8 cellular contexts compared by ENCODE assay signal in genomic region chr13:30466358-30466714, GRCh38. TPM values are rescaled to one million over a fixed set of nuclear protein-coding genes. Genes with fewer than 3 reads are reported as not detected.
A peak's percentile ranks its signal among the peaks of the same experiment; 100 is the strongest.
DNase-seq lines count a peak whose midpoint lies in the region; ATAC-seq and TF ChIP-seq lines count a peak whose summit lies in the region.

No MANE protein-coding gene starts in this region.

- peak; percentile 60 for DNase-seq in activated naive CD4-positive, alpha-beta T cell treated with anti-CD3 and anti-CD28 coated beads for 36 hours
- no peak for DNase-seq in activated naive CD4-positive, alpha-beta T cell treated with Interleukin-2 at 50 U/mL for 16 hours
- DNase-seq in OCI-M1 (lab: John Stamatoyannopoulos, UW) (peak; percentile 62), 8988T (no peak), head of caudate nucleus (no peak)
- DNase-seq in stimulated activated naive B cell treated with anti-CD40 and anti-IgM and Interleukin-4, amounts not matched to agents 10 μg/mL and 1 μg/mL and 100 μg/mL, for 72 hours: no peak

- H3K27me3 Mint-ChIP-seq in activated naive CD4-positive, alpha-beta T cell treated with anti-CD3 and anti-CD28 coated beads for 36 hours (ENCODE audit: low read depth): peaks cover 3% of the 10 kb centered on the region
- H3K27me3 Mint-ChIP-seq in stimulated activated naive B cell treated with anti-CD40 and anti-IgM and Interleukin-4, amounts not matched to agents 10 μg/mL and 1 μg/mL and 100 μg/mL, for 72 hours: peaks cover 0 to 4% of the 10 kb centered on the region in 2 donors

- no peak for ATAC-seq in stimulated activated naive B cell treated with anti-CD40 and anti-IgM and Interleukin-4, amounts not matched to agents 10 μg/mL and 1 μg/mL and 100 μg/mL, for 72 hours (replicated peaks)
- no peak for ATAC-seq in gastroesophageal sphincter

- no peak for TF ChIP-seq POLR2A in gastroesophageal sphincter (IDR thresholded peaks at IDR 0.05)

- peak overlapping the region; percentile 98 for H3K27ac Mint-ChIP-seq in activated naive CD4-positive, alpha-beta T cell treated with anti-CD3 and anti-CD28 coated beads for 36 hours
- H3K27ac Mint-ChIP-seq in stimulated activated naive B cell treated with anti-CD40 and anti-IgM and Interleukin-4, amounts not matched to agents 10 μg/mL and 1 μg/mL and 100 μg/mL, for 72 hours: peak overlapping the region; percentile 100

- TF ChIP-seq CTCF in gastroesophageal sphincter (IDR thresholded peaks at IDR 0.05): no peak

- H3K9me3 ChIP-seq in esophagus (ENCODE audit: control insufficient read depth in 2 of 2, insufficient read depth in 1 of 2, low read depth in 1 of 2, low read length in 1 of 2) (no peaks in the 10 kb centered on the region), gastroesophageal sphincter (no peaks in the 10 kb centered on the region)

- peaks cover 27% of the 10 kb centered on the region for H3K36me3 Mint-ChIP-seq in activated naive CD4-positive, alpha-beta T cell treated with anti-CD3 and anti-CD28 coated beads for 36 hours (ENCODE audit: low read depth)
- H3K36me3 Mint-ChIP-seq in stimulated activated naive B cell treated with anti-CD40 and anti-IgM and Interleukin-4, amounts not matched to agents 10 μg/mL and 1 μg/mL and 100 μg/mL, for 72 hours: peaks cover 17 to 26% of the 10 kb centered on the region in 2 donors

- peaks cover 2 to 4% of the 10 kb centered on the region in 2 donors for H3K4me1 ChIP-seq in esophagus (ENCODE audit: control insufficient read depth in 2 of 2, insufficient read depth in 2 of 2, low read length in 1 of 2)
- H3K4me1 ChIP-seq in gastroesophageal sphincter: peaks cover 11 to 30% (median 14%) of the 10 kb centered on the region in 3 donors

- H3K27ac ChIP-seq in esophagus (ENCODE audit: low read depth in 2 of 2, low read length in 1 of 2): peak overlapping the region; percentile 10 to 99
- H3K27ac ChIP-seq in gastroesophageal sphincter: no peak overlapping the region

- intact Hi-C loops in activated naive CD4-positive, alpha-beta T cell treated with anti-CD3 and anti-CD28 coated beads for 36 hours (cut with micrococcal nuclease): loop anchor here (1.0 to 10.0 kb wide), 11 partner anchors 71 to 872 kb away; partner anchors contain the start of genes KATNAL1, SLC7A1 and USPL1
- intact Hi-C loops in head of caudate nucleus (cut with DNase I): loop anchor here (10.0 kb wide), 4 partner anchors 152 to 338 kb away; no protein-coding TSS in a partner anchor

- H3K36me3 ChIP-seq in esophagus (ENCODE audit: control insufficient read depth in 2 of 2, insufficient read depth in 2 of 2, low read length in 1 of 2) (peaks cover 0 to 2% of the 10 kb centered on the region in 2 donors), gastroesophageal sphincter (peaks cover 0 to 15% of the 10 kb centered on the region in 2 donors)

- no peaks in the 10 kb centered on the region for H3K9me3 Mint-ChIP-seq in activated naive CD4-positive, alpha-beta T cell treated with anti-CD3 and anti-CD28 coated beads for 36 hours
- H3K9me3 Mint-ChIP-seq in stimulated activated naive B cell treated with anti-CD40 and anti-IgM and Interleukin-4, amounts not matched to agents 10 μg/mL and 1 μg/mL and 100 μg/mL, for 72 hours: no peaks in the 10 kb centered on the region

- no peak for TF ChIP-seq EP300 in gastroesophageal sphincter (IDR thresholded peaks at IDR 0.05)

- peak overlapping the region; percentile 84 for H3K4me3 Mint-ChIP-seq in activated naive CD4-positive, alpha-beta T cell treated with anti-CD3 and anti-CD28 coated beads for 36 hours
- peak overlapping the region; percentile 97 for H3K4me3 Mint-ChIP-seq in stimulated activated naive B cell treated with anti-CD40 and anti-IgM and Interleukin-4, amounts not matched to agents 10 μg/mL and 1 μg/mL and 100 μg/mL, for 72 hours

- peaks cover 13% of the 10 kb centered on the region for H3K4me1 Mint-ChIP-seq in activated naive CD4-positive, alpha-beta T cell treated with anti-CD3 and anti-CD28 coated beads for 36 hours (ENCODE audit: low read depth)
- peaks cover 16 to 28% of the 10 kb centered on the region in 2 donors for H3K4me1 Mint-ChIP-seq in stimulated activated naive B cell treated with anti-CD40 and anti-IgM and Interleukin-4, amounts not matched to agents 10 μg/mL and 1 μg/mL and 100 μg/mL, for 72 hours

- H3K27me3 ChIP-seq in esophagus (ENCODE audit: control insufficient read depth in 1 of 2, insufficient read depth in 2 of 2, low read length in 2 of 2) (no peaks in the 10 kb centered on the region), gastroesophageal sphincter (no peaks in the 10 kb centered on the region)

- CTCF ChIA-PET in activated naive CD4-positive, alpha-beta T cell treated with anti-CD3 and anti-CD28 coated beads for 36 hours (lab: Charles Lee): interaction anchor here (0.5 to 1.3 kb wide), 4 partner anchors 24 to 325 kb away, joined by 3 to 5 read pairs (median 3); no protein-coding TSS in a partner anchor

- WGBS in esophagus, 2 donors: 8 to 9% methylated on average over 11 of the region's 11 CpGs
- WGBS in gastroesophageal sphincter (ENCODE audit: low coverage in 1 of 2), 2 donors: 7 to 15% methylated on average over 5 of the region's 11 CpGs

- no peak overlapping the region for H3K4me3 ChIP-seq in esophagus (ENCODE audit: low read depth in 1 of 2, low read length in 2 of 2)
- no peak overlapping the region for H3K4me3 ChIP-seq in gastroesophageal sphincter

RNA-seq across cellular contexts. Expression of gene HMGB1, which starts 0.6 kb away (rescaled TPM):
- 100 to 1,000 TPM; 686 to 722 TPM for total RNA-seq in activated naive CD4-positive, alpha-beta T cell treated with anti-CD3 and anti-CD28 coated beads for 36 hours
- polyA plus RNA-seq in esophagus: 100 to 1,000 TPM; 293 to 393 TPM
- 100 to 1,000 TPM; 255 to 350 (median 337) TPM for total RNA-seq in gastroesophageal sphincter

RNA-seq across cellular contexts. Expression of gene UBE2L5, which starts 44.0 kb away (rescaled TPM):
- not detected for total RNA-seq in activated naive CD4-positive, alpha-beta T cell treated with anti-CD3 and anti-CD28 coated beads for 36 hours
- polyA plus RNA-seq in esophagus: under 1 TPM; 0.06 to 0.45 TPM
- total RNA-seq in gastroesophageal sphincter: under 1 TPM in 1 of 4 donors, not detected in 3; 0.31 TPM

Comparison
In these comparisons a context has a peak if more than half of its experiments do, and no peak if none do; other contexts are left out.
1. DNase-seq: peak in activated naive CD4-positive, alpha-beta T cell treated with anti-CD3 and anti-CD28 coated beads for 36 hours (single experiment) and OCI-M1 (single experiment); none in activated naive CD4-positive, alpha-beta T cell treated with Interleukin-2 at 50 U/mL for 16 hours (single experiment), stimulated activated naive B cell treated with anti-CD40 and anti-IgM and Interleukin-4, amounts not matched to agents 10 μg/mL and 1 μg/mL and 100 μg/mL, for 72 hours (single experiment), 8988T (single experiment) and head of caudate nucleus (0 of 42).
2. H3K27ac ChIP-seq: peak in esophagus (2 of 2); none in gastroesophageal sphincter (0 of 4).